1 cellular context compared by ENCODE assay signal in the genomic region with DNA sequence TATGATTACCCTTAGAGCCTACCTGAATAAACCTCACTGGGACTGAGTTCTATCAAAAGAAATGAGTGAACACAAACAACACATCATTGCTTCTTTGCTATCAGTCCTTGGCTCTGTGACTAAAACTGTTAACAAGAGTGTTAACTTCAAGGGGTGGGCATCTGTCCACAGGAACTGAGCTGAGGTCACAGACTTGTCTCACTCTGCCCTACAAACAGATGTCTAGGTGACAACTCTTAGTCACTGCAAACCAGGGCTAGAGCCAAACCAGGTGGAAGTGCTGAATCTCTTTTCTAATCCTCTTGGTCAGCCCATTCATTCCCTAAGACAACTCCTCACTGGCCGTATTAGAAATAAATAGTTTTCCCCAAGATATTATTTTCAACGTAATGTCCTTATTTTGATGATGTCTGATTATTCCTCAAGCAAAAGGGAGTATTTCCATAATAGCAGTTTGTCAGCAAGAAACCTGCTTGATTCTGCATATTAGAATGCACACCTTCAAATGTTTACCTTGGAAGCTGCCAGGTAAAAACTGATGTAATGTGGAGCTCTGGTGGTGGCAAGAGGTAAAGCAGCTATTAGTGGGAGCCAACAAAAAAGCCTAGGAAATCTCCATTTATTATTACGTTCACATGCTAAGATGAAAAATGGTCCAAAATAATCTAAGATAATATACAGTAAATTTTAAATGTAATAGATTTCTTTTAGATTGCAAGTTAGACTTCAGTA.
TF ChIP-seq lines count a peak whose summit lies in the region.

No MANE protein-coding gene starts in this region.

TF ChIP-seq in HCT116, 20 proteins besides CTCF, POLR2A, EP300 and RAD21 (continued from another document):
- TF ChIP-seq, protein P1, sequence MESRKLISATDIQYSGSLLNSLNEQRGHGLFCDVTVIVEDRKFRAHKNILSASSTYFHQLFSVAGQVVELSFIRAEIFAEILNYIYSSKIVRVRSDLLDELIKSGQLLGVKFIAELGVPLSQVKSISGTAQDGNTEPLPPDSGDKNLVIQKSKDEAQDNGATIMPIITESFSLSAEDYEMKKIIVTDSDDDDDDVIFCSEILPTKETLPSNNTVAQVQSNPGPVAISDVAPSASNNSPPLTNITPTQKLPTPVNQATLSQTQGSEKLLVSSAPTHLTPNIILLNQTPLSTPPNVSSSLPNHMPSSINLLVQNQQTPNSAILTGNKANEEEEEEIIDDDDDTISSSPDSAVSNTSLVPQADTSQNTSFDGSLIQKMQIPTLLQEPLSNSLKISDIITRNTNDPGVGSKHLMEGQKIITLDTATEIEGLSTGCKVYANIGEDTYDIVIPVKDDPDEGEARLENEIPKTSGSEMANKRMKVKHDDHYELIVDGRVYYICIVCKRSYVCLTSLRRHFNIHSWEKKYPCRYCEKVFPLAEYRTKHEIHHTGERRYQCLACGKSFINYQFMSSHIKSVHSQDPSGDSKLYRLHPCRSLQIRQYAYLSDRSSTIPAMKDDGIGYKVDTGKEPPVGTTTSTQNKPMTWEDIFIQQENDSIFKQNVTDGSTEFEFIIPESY (IDR thresholded peaks at IDR 0.05; ENCODE audit: extremely low read depth, insufficient replicate concordance, low read length): no peak
- TF ChIP-seq, protein P2, sequence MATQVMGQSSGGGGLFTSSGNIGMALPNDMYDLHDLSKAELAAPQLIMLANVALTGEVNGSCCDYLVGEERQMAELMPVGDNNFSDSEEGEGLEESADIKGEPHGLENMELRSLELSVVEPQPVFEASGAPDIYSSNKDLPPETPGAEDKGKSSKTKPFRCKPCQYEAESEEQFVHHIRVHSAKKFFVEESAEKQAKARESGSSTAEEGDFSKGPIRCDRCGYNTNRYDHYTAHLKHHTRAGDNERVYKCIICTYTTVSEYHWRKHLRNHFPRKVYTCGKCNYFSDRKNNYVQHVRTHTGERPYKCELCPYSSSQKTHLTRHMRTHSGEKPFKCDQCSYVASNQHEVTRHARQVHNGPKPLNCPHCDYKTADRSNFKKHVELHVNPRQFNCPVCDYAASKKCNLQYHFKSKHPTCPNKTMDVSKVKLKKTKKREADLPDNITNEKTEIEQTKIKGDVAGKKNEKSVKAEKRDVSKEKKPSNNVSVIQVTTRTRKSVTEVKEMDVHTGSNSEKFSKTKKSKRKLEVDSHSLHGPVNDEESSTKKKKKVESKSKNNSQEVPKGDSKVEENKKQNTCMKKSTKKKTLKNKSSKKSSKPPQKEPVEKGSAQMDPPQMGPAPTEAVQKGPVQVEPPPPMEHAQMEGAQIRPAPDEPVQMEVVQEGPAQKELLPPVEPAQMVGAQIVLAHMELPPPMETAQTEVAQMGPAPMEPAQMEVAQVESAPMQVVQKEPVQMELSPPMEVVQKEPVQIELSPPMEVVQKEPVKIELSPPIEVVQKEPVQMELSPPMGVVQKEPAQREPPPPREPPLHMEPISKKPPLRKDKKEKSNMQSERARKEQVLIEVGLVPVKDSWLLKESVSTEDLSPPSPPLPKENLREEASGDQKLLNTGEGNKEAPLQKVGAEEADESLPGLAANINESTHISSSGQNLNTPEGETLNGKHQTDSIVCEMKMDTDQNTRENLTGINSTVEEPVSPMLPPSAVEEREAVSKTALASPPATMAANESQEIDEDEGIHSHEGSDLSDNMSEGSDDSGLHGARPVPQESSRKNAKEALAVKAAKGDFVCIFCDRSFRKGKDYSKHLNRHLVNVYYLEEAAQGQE (IDR thresholded peaks at IDR 0.05; ENCODE audit: low read depth): no peak
- TF ChIP-seq JUND (IDR thresholded peaks at IDR 0.05) (no peak), EZH2phosphoT487 (IDR thresholded peaks at IDR 0.05; ENCODE audit: borderline replicate concordance) (no peak), POLR2AphosphoS5 (IDR thresholded peaks at IDR 0.05; ENCODE audit: low read depth, low read length) (no peak), SRF (IDR thresholded peaks at IDR 0.05; ENCODE audit: low read depth) (no peak), SIN3A (IDR thresholded peaks at IDR 0.05; ENCODE audit: low read depth) (no peak), ZNF274 (IDR thresholded peaks at IDR 0.05; ENCODE audit: low read depth, low read length) (no peak), EZH2 (IDR thresholded peaks at IDR 0.05) (no peak), ELF1 (IDR thresholded peaks at IDR 0.05; ENCODE audit: borderline replicate concordance, low read depth) (no peak), TCF7L2 (IDR thresholded peaks at IDR 0.05; ENCODE audit: borderline replicate concordance, extremely low read depth, insufficient read depth, insufficient read length) (no peak), ZFX (IDR thresholded peaks at IDR 0.05) (no peak), EGR1 (IDR thresholded peaks at IDR 0.05; ENCODE audit: low read depth) (no peak), YY1 (IDR thresholded peaks at IDR 0.05; ENCODE audit: extremely low read depth, insufficient replicate concordance, low read depth, low read length) (no peak), SP1 (IDR thresholded peaks at IDR 0.05; ENCODE audit: low read depth) (no peak), FOSL1 (IDR thresholded peaks at IDR 0.05; ENCODE audit: low read depth) (no peak), CBX3 (IDR thresholded peaks at IDR 0.05; ENCODE audit: low read depth) (no peak)
- TF ChIP-seq, protein P3, sequence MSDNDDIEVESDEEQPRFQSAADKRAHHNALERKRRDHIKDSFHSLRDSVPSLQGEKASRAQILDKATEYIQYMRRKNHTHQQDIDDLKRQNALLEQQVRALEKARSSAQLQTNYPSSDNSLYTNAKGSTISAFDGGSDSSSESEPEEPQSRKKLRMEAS (IDR thresholded peaks at IDR 0.05): no peak
- TF ChIP-seq, protein P4, sequence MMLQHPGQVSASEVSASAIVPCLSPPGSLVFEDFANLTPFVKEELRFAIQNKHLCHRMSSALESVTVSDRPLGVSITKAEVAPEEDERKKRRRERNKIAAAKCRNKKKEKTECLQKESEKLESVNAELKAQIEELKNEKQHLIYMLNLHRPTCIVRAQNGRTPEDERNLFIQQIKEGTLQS (IDR thresholded peaks at IDR 0.05): no peak
